In the genomic region with DNA sequence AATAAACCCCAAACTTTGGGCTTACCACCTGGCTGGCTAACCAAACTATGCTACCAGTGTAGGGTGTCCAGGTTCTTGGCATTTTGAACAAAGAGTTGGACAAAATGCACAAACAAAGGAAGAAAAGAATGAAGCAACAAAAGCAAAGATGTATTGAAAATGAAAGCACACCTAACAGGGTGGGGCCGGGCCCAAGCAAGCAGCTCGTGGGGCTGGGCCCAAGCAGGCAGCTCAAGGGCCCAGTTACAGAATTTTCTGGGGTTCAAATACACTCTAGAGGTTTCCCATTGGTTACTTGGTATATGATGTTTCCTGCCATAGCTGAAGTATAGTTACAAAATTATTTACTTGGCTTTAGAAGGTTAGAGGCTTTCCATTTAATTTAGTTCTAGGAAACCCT, we compare ENCODE assay signal across 24 cellular contexts. TPM values are rescaled to one million over a fixed set of nuclear protein-coding genes. Genes with fewer than 3 reads are reported as not detected.
DNase-seq lines count a peak whose midpoint lies in the region; ATAC-seq, FAIRE-seq and TF ChIP-seq lines count a peak whose summit lies in the region.
"Had no signal": no experiment of that assay in that cellular context is flagged by ENCODE, and none has a peak within 500 bp of the region (broad histone marks: within the 10 kb centered on the region; RNA-seq: fewer than 3 reads in every experiment).

No MANE protein-coding gene starts in this region.

- no peak overlapping the region for H4K5ac ChIP-seq in H1 (ENCODE audit: insufficient read length, low read depth, low read length)

- H3K79me1 ChIP-seq in H1 (ENCODE audit: low read depth, low read length), result no peaks in the 10 kb centered on the region

- DNase-seq in HepG2 (ENCODE audit: low spot score) (no peak), right lobe of liver (no peak), H1 (ENCODE audit: low read depth in 1 of 2, low spot score in 2 of 2) (no peak), NCI-H2029 treated with DMSO at 0.1 percent for 48 hours (lab: John Stamatoyannopoulos, UW) (no peak), NCI-H2029 (lab: John Stamatoyannopoulos, UW) (no peak)
- DNase-seq in stimulated activated effector memory CD8-positive, alpha-beta T cell treated with anti-CD3 and anti-CD28 coated beads, Interleukin-12 subunit alpha, Interleukin-12 subunit beta, amount 100 ng/mL, for 72 hours (ENCODE audit: low spot score in 2 of 2), result no peak
- no peak for DNase-seq in activated effector memory CD4-positive, alpha-beta T cell treated with anti-CD3 and anti-CD28 coated beads, Interleukin-2, amount 50 U/mL, for 16 hours
- DNase-seq: 8988T; ACHN; AML-193; BE2C; Calu3; CD4-positive, alpha-beta memory T cell; COR-L47; DND-41; GM23248; H9 had no signal

- intact Hi-C loops in HepG2 (cut with micrococcal nuclease; ENCODE audit: unreplicated experiment) (no loop called here), right lobe of liver (cut with DNase I) (no loop called here)

- 95% methylated on average over 2 of the region's 2 CpGs for WGBS in HepG2 (ENCODE audit: low lambda C conversion rate)
- 94% methylated on average over 2 of the region's 2 CpGs for WGBS in right lobe of liver (ENCODE audit: insufficient coverage, low coverage, low lambda C conversion rate, missing lambda C conversion rate)
- WGBS in H1 (ENCODE audit: extremely low coverage in 1 of 2, insufficient coverage in 1 of 2, insufficient read length in 1 of 2, insufficient replicate concordance in 2 of 2, low coverage in 1 of 2, low lambda C conversion rate in 2 of 2, missing lambda C conversion rate in 1 of 2), 2 experiments, result 100% methylated on average over 2 of the region's 2 CpGs; no CpG with 5 or more reads in 1 of the 2 experiments

- H3K4me3 ChIP-seq in HepG2 (replicated peaks in 1 of 3; ENCODE audit: insufficient read depth in 1 of 3, low read depth in 2 of 3, low read length in 3 of 3) (no peak overlapping the region), right lobe of liver (no peak overlapping the region), H1 (ENCODE audit: extremely low read depth in 1 of 4, insufficient read depth in 2 of 4, low read depth in 3 of 4, low read length in 4 of 4) (no peak overlapping the region)
- H3K4me3 ChIP-seq: A549; BLaER1 treated with 17β-estradiol and CSF1 and Interleukin-3, amounts not matched to agents 10 nM and 100 nM; GM23248 had no signal

- ATAC-seq in HepG2 (no peak), right lobe of liver (no peak)
- ATAC-seq in stimulated activated effector memory CD8-positive, alpha-beta T cell treated with anti-CD3 and anti-CD28 coated beads, Interleukin-12 subunit alpha, Interleukin-12 subunit beta, amount 100 ng/mL, for 72 hours, result no peak
- ATAC-seq: A549, HCT116 had no signal

- no peak overlapping the region for H2BK120ac ChIP-seq in H1 (replicated peaks; ENCODE audit: low read depth, low read length)

- no peak overlapping the region for H2BK5ac ChIP-seq in H1 (ENCODE audit: low read depth, low read length)

- CTCF ChIA-PET in HepG2 (lab: Yijun Ruan, JAX; ENCODE audit: low intra/inter-chr PET ratio, low total read pairs) (no interaction called here), H1 (lab: Charles Lee; ENCODE audit: partially characterized antibody) (interaction anchor here (0.9 to 1.7 kb wide), 3 partner anchors 19 to 549 kb away, joined by 3 to 8 read pairs (median 3); no protein-coding TSS in a partner anchor)

- H3K4me1 Mint-ChIP-seq in stimulated activated effector memory CD8-positive, alpha-beta T cell treated with anti-CD3 and anti-CD28 coated beads, Interleukin-12 subunit alpha, Interleukin-12 subunit beta, amount 100 ng/mL, for 72 hours, result peaks cover 8% of the 10 kb centered on the region
- H3K4me1 Mint-ChIP-seq: CD14-positive monocyte had no signal

- TF ChIP-seq EP300 in HepG2 (IDR thresholded peaks at IDR 0.05; ENCODE audit: low read depth in 2 of 2, low read length in 2 of 2), result no peak
- TF ChIP-seq EP300 in HepG2 (CRISPR knock-in tag; IDR thresholded peaks at IDR 0.05; ENCODE audit: borderline replicate concordance), result no peak
- TF ChIP-seq EP300 in H1 (IDR thresholded peaks at IDR 0.05; ENCODE audit: borderline replicate concordance in 1 of 2, low read depth in 2 of 2, low read length in 2 of 2), result no peak

- H4K8ac ChIP-seq in H1 (ENCODE audit: extremely low read depth, insufficient read depth, low read length), result no peak overlapping the region

- no peak overlapping the region for H2AFZ ChIP-seq in HepG2 (ENCODE audit: low read length)
- no peak overlapping the region for H2AFZ ChIP-seq in H1 (ENCODE audit: low read length)
- H2AFZ ChIP-seq: GM23248 had no signal

- no peaks in the 10 kb centered on the region for H3K36me3 Mint-ChIP-seq in stimulated activated effector memory CD8-positive, alpha-beta T cell treated with anti-CD3 and anti-CD28 coated beads, Interleukin-12 subunit alpha, Interleukin-12 subunit beta, amount 100 ng/mL, for 72 hours
- H3K36me3 Mint-ChIP-seq: CD14-positive monocyte had no signal

- POLR2A ChIA-PET in HepG2 (lab: Yijun Ruan, JAX) (interaction anchor here (1.5 kb wide), 1 partner anchor 15 kb away, joined by 5 read pairs; a partner anchor contains a TSS), H1 (lab: Charles Lee; ENCODE audit: partially characterized antibody) (no interaction called here)

- peak overlapping the region; percentile 82 for H3K27ac Mint-ChIP-seq in stimulated activated effector memory CD8-positive, alpha-beta T cell treated with anti-CD3 and anti-CD28 coated beads, Interleukin-12 subunit alpha, Interleukin-12 subunit beta, amount 100 ng/mL, for 72 hours
- H3K27ac Mint-ChIP-seq: H9 had no signal

- H3K4ac ChIP-seq in H1 (replicated peaks; ENCODE audit: insufficient read length, low read depth, low read length), result no peak overlapping the region

- no peak overlapping the region for H3K18ac ChIP-seq in H1 (ENCODE audit: extremely low read depth, low read length)

- BruUV-seq in HepG2 (replicated peaks; lab: Mats Ljungman, UMichigan), result no TSS peak

- H3K4me1 ChIP-seq in HepG2 (ENCODE audit: insufficient read depth, low read length) (peaks cover 80% of the 10 kb centered on the region), right lobe of liver (peaks cover 0 to 48% (median 13%) of the 10 kb centered on the region in 4 donors), H1 (replicated peaks in 1 of 4; ENCODE audit: control insufficient read depth in 3 of 4, insufficient read depth in 4 of 4, low read length in 3 of 4) (peaks cover 0 to 11% (median 1%) of the 10 kb centered on the region in 4 experiments; a peak in 3 of 7 replicates)
- H3K4me1 ChIP-seq: BE2C had no signal

- TF ChIP-seq POLR2A in HepG2 (IDR thresholded peaks at IDR 0.05; ENCODE audit: insufficient read depth in 1 of 2, low read depth in 2 of 2, low read length in 2 of 2) (no peak), right lobe of liver (IDR thresholded peaks at IDR 0.05) (no peak), H1 (IDR thresholded peaks at IDR 0.05; ENCODE audit: control extremely low read depth in 1 of 2, low read depth in 2 of 2, low read length in 2 of 2) (no peak)

- H3K4me2 ChIP-seq in HepG2 (ENCODE audit: low read depth, low read length) (no peak overlapping the region), H1 (ENCODE audit: insufficient read depth in 1 of 2, low read depth in 2 of 2, low read length in 2 of 2) (no peak overlapping the region)
- H3K4me2 ChIP-seq: A549 had no signal

- no peak overlapping the region for H2BK15ac ChIP-seq in H1 (ENCODE audit: low read length)

- no peak overlapping the region for H4K91ac ChIP-seq in H1 (replicated peaks; ENCODE audit: insufficient read length, low read length)

- H2BK20ac ChIP-seq in H1 (ENCODE audit: low read length), result no peak overlapping the region

- H3K14ac ChIP-seq in H1 (ENCODE audit: insufficient read length), result no peak overlapping the region

- H3K23ac ChIP-seq in H1 (ENCODE audit: insufficient read length), result no peak overlapping the region

- H2AK5ac ChIP-seq in H1 (ENCODE audit: low read depth, low read length), result no peak overlapping the region

- H3K36me3 ChIP-seq in HepG2 (replicated peaks in 1 of 2; ENCODE audit: control insufficient read depth in 1 of 2, insufficient read depth in 2 of 2, low read length in 2 of 2), result peaks cover 5% of the 10 kb centered on the region in 2 experiments; a peak in 3 of 5 replicates
- no peaks in the 10 kb centered on the region for H3K36me3 ChIP-seq in right lobe of liver
- H3K36me3 ChIP-seq in H1 (ENCODE audit: control insufficient read depth in 2 of 4, insufficient read depth in 4 of 4, low read length in 3 of 4), result no peaks in the 10 kb centered on the region
- H3K36me3 ChIP-seq: BE2C; BLaER1 treated with 17β-estradiol and CSF1 and Interleukin-3, amounts not matched to agents 10 nM and 100 nM had no signal

- H2BK12ac ChIP-seq in H1 (ENCODE audit: low read depth, low read length), result no peak overlapping the region

- FAIRE-seq in HepG2 (lab: Jason Lieb, UNC) (no peak), H1 (lab: Jason Lieb, UNC) (peak; percentile 70)
- FAIRE-seq: A549, G401.6, GM12892, GM19239 had no signal

- H3K4me3 Mint-ChIP-seq in stimulated activated effector memory CD8-positive, alpha-beta T cell treated with anti-CD3 and anti-CD28 coated beads, Interleukin-12 subunit alpha, Interleukin-12 subunit beta, amount 100 ng/mL, for 72 hours, result no peak overlapping the region
- H3K4me3 Mint-ChIP-seq: CD14-positive monocyte, H9 had no signal

- H3K27ac ChIP-seq in HepG2 (ENCODE audit: extremely low read length, insufficient read depth, low read length) (peak overlapping the region; percentile 17), right lobe of liver (no peak overlapping the region), H1 (ENCODE audit: low read depth, low read length) (no peak overlapping the region)
- H3K27ac ChIP-seq: A549; BLaER1 treated with 17β-estradiol and CSF1 and Interleukin-3, amounts not matched to agents 10 nM and 100 nM; GM23248 had no signal

- H3K9me3 ChIP-seq in HepG2 (ENCODE audit: low read length), result no peaks in the 10 kb centered on the region
- H3K9me3 ChIP-seq in right lobe of liver, result no peaks in the 10 kb centered on the region
- H3K9me3 ChIP-seq in H1 (ENCODE audit: insufficient read depth in 2 of 2, low read depth in 1 of 2, low read length in 1 of 2), result no peaks in the 10 kb centered on the region
- H3K9me3 ChIP-seq: A549; BE2C; BLaER1 treated with 17β-estradiol and CSF1 and Interleukin-3, amounts not matched to agents 10 nM and 100 nM had no signal

- TF ChIP-seq CTCF in HepG2 (CRISPR knock-in tag; IDR thresholded peaks at IDR 0.05) (no peak), right lobe of liver (IDR thresholded peaks at IDR 0.05) (no peak), H1 (IDR thresholded peaks at IDR 0.05; ENCODE audit: control extremely low read depth in 1 of 3, insufficient read depth in 1 of 3, low read depth in 1 of 3, low read length in 3 of 3) (no peak)

- in situ Hi-C loops in HepG2 (cut with HindIII; ENCODE audit: extremely low pct_ligation_motif_present, low pct_unique_long_range_greater_than_20kb), result no loop called here

- H3K9ac ChIP-seq in HepG2 (ENCODE audit: insufficient read depth, low read depth, low read length) (no peak overlapping the region), H1 (replicated peaks in 1 of 4; ENCODE audit: extremely low read depth in 1 of 4, low read depth in 3 of 4, low read length in 3 of 4) (no peak overlapping the region)
- H3K9ac ChIP-seq: BLaER1 treated with 17β-estradiol and CSF1 and Interleukin-3, amounts not matched to agents 10 nM and 100 nM; GM23248 had no signal

- no peaks in the 10 kb centered on the region for H4K20me1 ChIP-seq in HepG2 (ENCODE audit: insufficient read depth, low read length)
- H4K20me1 ChIP-seq in H1 (replicated peaks in 1 of 2; ENCODE audit: control insufficient read depth in 1 of 2, insufficient read depth in 2 of 2, low read length in 2 of 2), result peaks cover 0 to 2% of the 10 kb centered on the region in 2 experiments
- H4K20me1 ChIP-seq: BLaER1 treated with 17β-estradiol and CSF1 and Interleukin-3, amounts not matched to agents 10 nM and 100 nM had no signal

- no peak overlapping the region for H3K56ac ChIP-seq in H1 (replicated peaks; ENCODE audit: insufficient read length, low read depth, low read length)

- H3K23me2 ChIP-seq in H1 (ENCODE audit: low read depth, low read length), result no peaks in the 10 kb centered on the region

- H3K9me3 Mint-ChIP-seq in stimulated activated effector memory CD8-positive, alpha-beta T cell treated with anti-CD3 and anti-CD28 coated beads, Interleukin-12 subunit alpha, Interleukin-12 subunit beta, amount 100 ng/mL, for 72 hours, result no peaks in the 10 kb centered on the region
- H3K9me3 Mint-ChIP-seq: CD14-positive monocyte; CD4-positive, alpha-beta memory T cell had no signal

- TF ChIP-seq RAD21 in HepG2 (CRISPR knock-in tag; IDR thresholded peaks at IDR 0.05), result no peak
- TF ChIP-seq RAD21 in H1 (IDR thresholded peaks at IDR 0.05 in 1 of 2, conservative IDR thresholded peaks at IDR 0.05 in 1 of 2; ENCODE audit: low read depth in 2 of 2, low read length in 2 of 2), result no peak

- H3K27me3 ChIP-seq in HepG2 (ENCODE audit: control insufficient read depth in 1 of 2, insufficient read depth in 2 of 2, low read length in 2 of 2) (no peaks in the 10 kb centered on the region), right lobe of liver (no peaks in the 10 kb centered on the region), H1 (replicated peaks in 1 of 4; ENCODE audit: control insufficient read depth in 3 of 4, extremely low read depth in 1 of 4, insufficient read depth in 3 of 4, low read length in 3 of 4) (no peaks in the 10 kb centered on the region; a peak in 2 of 7 replicates)
- H3K27me3 ChIP-seq: BE2C; BLaER1 treated with 17β-estradiol and CSF1 and Interleukin-3, amounts not matched to agents 10 nM and 100 nM had no signal

- H3K79me2 ChIP-seq in HepG2 (ENCODE audit: insufficient read depth, low read length), result peaks cover 55% of the 10 kb centered on the region
- H3K79me2 ChIP-seq in H1 (ENCODE audit: control insufficient read depth in 1 of 2, insufficient read depth in 2 of 2, low read length in 2 of 2), result no peaks in the 10 kb centered on the region

RNA-seq across cellular contexts. Expression of a gene that starts 15.7 kb away (rescaled TPM):
- 80.0 and 186 TPM in 2 replicates for total RNA-seq in HepG2 (2016; rRNA removed; fragmentation: Illumina TruSeq; extraction: Trizol)
- 4.1 and 6.0 TPM in 2 replicates for total RNA-seq in HepG2 (2016; cell fraction: cytosol; rRNA removed; fragmentation: Illumina TruSeq; extraction: Trizol; ENCODE audit: low read depth)
- total RNA-seq in HepG2 (2016; cell fraction: insoluble cytoplasmic fraction; rRNA removed; fragmentation: Illumina TruSeq; extraction: Trizol), result 83.2 and 181 TPM in 2 replicates
- total RNA-seq in HepG2 (2016; cell fraction: membrane; rRNA removed; fragmentation: Illumina TruSeq; extraction: Trizol), result 18.7 and 22.3 TPM in 2 replicates
- total RNA-seq in HepG2 (2016; cell fraction: nucleus; rRNA removed; fragmentation: Illumina TruSeq; extraction: Trizol), result 56.2 and 60.6 TPM in 2 replicates
- polyA plus RNA-seq in HepG2 (2011; rRNA removed), result 76.6 and 87.6 TPM in 2 replicates
- polyA plus RNA-seq in HepG2 (2011; cell fraction: cytosol; rRNA removed), result 29.9 and 54.9 TPM in 2 replicates
- 44.5 and 55.6 TPM in 2 replicates for polyA plus RNA-seq in HepG2 (2011; cell fraction: nucleus; rRNA removed)
- polyA plus RNA-seq in HepG2 (2012), result 86.5 and 157 TPM in 2 replicates
- 2.0 and 3.4 TPM in 2 replicates for polyA plus RNA-seq in HepG2 (2016; cell fraction: cytosol; fragmentation: Illumina TruSeq; extraction: Trizol; ENCODE audit: low read depth)
- 165 TPM in 2 replicates for polyA plus RNA-seq in HepG2 (2016; cell fraction: insoluble cytoplasmic fraction; fragmentation: Illumina TruSeq; extraction: Trizol; ENCODE audit: low read depth)
- 8.4 and 9.5 TPM in 2 replicates for polyA plus RNA-seq in HepG2 (2016; cell fraction: membrane; fragmentation: Illumina TruSeq; extraction: Trizol; ENCODE audit: low read depth)
- 75.5 and 83.4 TPM in 2 replicates for polyA plus RNA-seq in HepG2 (2016; cell fraction: nucleus; fragmentation: Illumina TruSeq; extraction: Trizol; ENCODE audit: insufficient read depth, low read depth)
- polyA minus RNA-seq in HepG2 (2011; rRNA and poly(A)+ RNA removed; ENCODE audit: low replicate concordance), result 1.1 and 23.6 TPM in 2 replicates
- 44.7 and 65.6 TPM in 2 replicates for polyA minus RNA-seq in HepG2 (2011; cell fraction: cytosol; rRNA and poly(A)+ RNA removed)
- 83.4 and 110 TPM in 2 replicates for polyA minus RNA-seq in HepG2 (2011; cell fraction: nucleus; rRNA and poly(A)+ RNA removed)
- total RNA-seq in right lobe of liver, result 100 to 1,000 TPM in 4 of 6 experiments, 10 to 100 TPM in 2; 73.6 to 591 (median 273) TPM
- total RNA-seq in H1 (2021; fragmentation: NEBNext Ultra II Directional; extraction: Animal tissue kit (Norgen Biotek cat#: 25700)), result 11.2 and 12.4 TPM in 2 replicates
- 3.3 and 5.6 TPM in 2 replicates for polyA plus RNA-seq in H1 (2011; rRNA removed)
- 6.2 TPM for polyA plus RNA-seq in H1 (2011; cell fraction: cytosol; rRNA removed)
- polyA plus RNA-seq in H1 (2011; cell fraction: nucleus; rRNA removed), result 3.9 TPM
- 5.9 to 10.0 TPM (median 7.4 TPM) in 4 replicates for polyA plus RNA-seq in H1 (2012, experiment 1 of 2)
- polyA plus RNA-seq in H1 (2012, experiment 2 of 2), result 0.47 TPM
- 4.1 TPM for polyA plus RNA-seq in H1 (2013, experiment 1 of 2)
- polyA plus RNA-seq in H1 (2013, experiment 2 of 2), result 3.4 TPM
- polyA minus RNA-seq in H1 (2011; rRNA and poly(A)+ RNA removed), result 5.9 and 8.9 TPM in 2 replicates
- polyA minus RNA-seq in H1 (2011; cell fraction: cytosol; rRNA and poly(A)+ RNA removed), result 4.9 TPM
- 9.8 TPM for polyA minus RNA-seq in H1 (2011; cell fraction: nucleus; rRNA and poly(A)+ RNA removed)

RNA-seq across cellular contexts. Expression of a gene that starts 15.9 kb away (rescaled TPM):
- total RNA-seq in HepG2 (2016; rRNA removed; fragmentation: Illumina TruSeq; extraction: Trizol), result 3.7 and 4.1 TPM in 2 replicates
- total RNA-seq in HepG2 (2016; cell fraction: cytosol; rRNA removed; fragmentation: Illumina TruSeq; extraction: Trizol; ENCODE audit: low read depth), result 0.61 and 0.62 TPM in 2 replicates
- total RNA-seq in HepG2 (2016; cell fraction: insoluble cytoplasmic fraction; rRNA removed; fragmentation: Illumina TruSeq; extraction: Trizol), result 3.1 and 4.8 TPM in 2 replicates
- 2.5 and 3.3 TPM in 2 replicates for total RNA-seq in HepG2 (2016; cell fraction: membrane; rRNA removed; fragmentation: Illumina TruSeq; extraction: Trizol)
- total RNA-seq in HepG2 (2016; cell fraction: nucleus; rRNA removed; fragmentation: Illumina TruSeq; extraction: Trizol), result 8.2 and 9.7 TPM in 2 replicates
- polyA plus RNA-seq in HepG2 (2011; rRNA removed), result 11.3 and 12.0 TPM in 2 replicates
- 4.6 and 5.5 TPM in 2 replicates for polyA plus RNA-seq in HepG2 (2011; cell fraction: cytosol; rRNA removed)
- 12.2 and 13.5 TPM in 2 replicates for polyA plus RNA-seq in HepG2 (2011; cell fraction: nucleus; rRNA removed)
- 9.4 and 13.5 TPM in 2 replicates for polyA plus RNA-seq in HepG2 (2012)
- 1.1 and 1.2 TPM in 2 replicates for polyA plus RNA-seq in HepG2 (2016; cell fraction: cytosol; fragmentation: Illumina TruSeq; extraction: Trizol; ENCODE audit: low read depth)
- polyA plus RNA-seq in HepG2 (2016; cell fraction: insoluble cytoplasmic fraction; fragmentation: Illumina TruSeq; extraction: Trizol; ENCODE audit: low read depth), result 13.5 and 14.5 TPM in 2 replicates
- 3.2 and 5.6 TPM in 2 replicates for polyA plus RNA-seq in HepG2 (2016; cell fraction: membrane; fragmentation: Illumina TruSeq; extraction: Trizol; ENCODE audit: low read depth)
- polyA plus RNA-seq in HepG2 (2016; cell fraction: nucleus; fragmentation: Illumina TruSeq; extraction: Trizol; ENCODE audit: insufficient read depth, low read depth), result 18.6 and 19.5 TPM in 2 replicates
- polyA minus RNA-seq in HepG2 (2011; rRNA and poly(A)+ RNA removed; ENCODE audit: low replicate concordance), result 6.1 and 9.1 TPM in 2 replicates
- 4.9 and 5.3 TPM in 2 replicates for polyA minus RNA-seq in HepG2 (2011; cell fraction: cytosol; rRNA and poly(A)+ RNA removed)
- polyA minus RNA-seq in HepG2 (2011; cell fraction: nucleus; rRNA and poly(A)+ RNA removed), result 21.5 and 26.7 TPM in 2 replicates
- 10 to 100 TPM in 2 of 6 experiments, 1 to 10 TPM in 4; 4.1 to 15.8 (median 8.3) TPM for total RNA-seq in right lobe of liver
- total RNA-seq in H1 (2021; fragmentation: NEBNext Ultra II Directional; extraction: Animal tissue kit (Norgen Biotek cat#: 25700)), result 15.3 and 15.7 TPM in 2 replicates
- polyA plus RNA-seq in H1 (2011; rRNA removed), result 3.8 and 5.2 TPM in 2 replicates
- 5.5 TPM for polyA plus RNA-seq in H1 (2011; cell fraction: cytosol; rRNA removed)
- 4.6 TPM for polyA plus RNA-seq in H1 (2011; cell fraction: nucleus; rRNA removed)
- polyA plus RNA-seq in H1 (2012, experiment 1 of 2), result 3.6 to 13.0 TPM (median 5.9 TPM) in 4 replicates
- polyA plus RNA-seq in H1 (2012, experiment 2 of 2), result 0.56 TPM
- 7.8 TPM for polyA plus RNA-seq in H1 (2013, experiment 1 of 2)
- 6.8 TPM for polyA plus RNA-seq in H1 (2013, experiment 2 of 2)
- 8.7 and 9.6 TPM in 2 replicates for polyA minus RNA-seq in H1 (2011; rRNA and poly(A)+ RNA removed)
- polyA minus RNA-seq in H1 (2011; cell fraction: cytosol; rRNA and poly(A)+ RNA removed), result 4.6 TPM
- 8.3 TPM for polyA minus RNA-seq in H1 (2011; cell fraction: nucleus; rRNA and poly(A)+ RNA removed)

RNA-seq across cellular contexts. Expression of a gene that starts 44.3 kb away (rescaled TPM):
- 9.3 and 9.8 TPM in 2 replicates for total RNA-seq in HepG2 (2016; rRNA removed; fragmentation: Illumina TruSeq; extraction: Trizol)
- 6.0 TPM in 2 replicates for total RNA-seq in HepG2 (2016; cell fraction: cytosol; rRNA removed; fragmentation: Illumina TruSeq; extraction: Trizol; ENCODE audit: low read depth)
- total RNA-seq in HepG2 (2016; cell fraction: insoluble cytoplasmic fraction; rRNA removed; fragmentation: Illumina TruSeq; extraction: Trizol), result 9.1 and 10.9 TPM in 2 replicates
- total RNA-seq in HepG2 (2016; cell fraction: membrane; rRNA removed; fragmentation: Illumina TruSeq; extraction: Trizol), result 7.5 and 8.6 TPM in 2 replicates
- total RNA-seq in HepG2 (2016; cell fraction: nucleus; rRNA removed; fragmentation: Illumina TruSeq; extraction: Trizol), result 8.3 and 10.9 TPM in 2 replicates
- polyA plus RNA-seq in HepG2 (2011; rRNA removed), result 7.5 and 8.2 TPM in 2 replicates
- 5.3 and 6.7 TPM in 2 replicates for polyA plus RNA-seq in HepG2 (2011; cell fraction: cytosol; rRNA removed)
- 5.6 and 6.5 TPM in 2 replicates for polyA plus RNA-seq in HepG2 (2011; cell fraction: nucleus; rRNA removed)
- polyA plus RNA-seq in HepG2 (2012), result 5.6 and 7.4 TPM in 2 replicates
- polyA plus RNA-seq in HepG2 (2016; cell fraction: cytosol; fragmentation: Illumina TruSeq; extraction: Trizol; ENCODE audit: low read depth), result 5.2 and 6.9 TPM in 2 replicates
- 12.0 and 12.9 TPM in 2 replicates for polyA plus RNA-seq in HepG2 (2016; cell fraction: insoluble cytoplasmic fraction; fragmentation: Illumina TruSeq; extraction: Trizol; ENCODE audit: low read depth)
- 6.0 and 7.2 TPM in 2 replicates for polyA plus RNA-seq in HepG2 (2016; cell fraction: membrane; fragmentation: Illumina TruSeq; extraction: Trizol; ENCODE audit: low read depth)
- 14.7 and 16.0 TPM in 2 replicates for polyA plus RNA-seq in HepG2 (2016; cell fraction: nucleus; fragmentation: Illumina TruSeq; extraction: Trizol; ENCODE audit: insufficient read depth, low read depth)
- polyA minus RNA-seq in HepG2 (2011; rRNA and poly(A)+ RNA removed; ENCODE audit: low replicate concordance), result 2.8 and 4.0 TPM in 2 replicates
- 2.2 and 3.2 TPM in 2 replicates for polyA minus RNA-seq in HepG2 (2011; cell fraction: cytosol; rRNA and poly(A)+ RNA removed)
- polyA minus RNA-seq in HepG2 (2011; cell fraction: nucleus; rRNA and poly(A)+ RNA removed), result 11.8 and 12.4 TPM in 2 replicates
- 1 to 10 TPM; 3.0 to 6.9 (median 4.0) TPM for total RNA-seq in right lobe of liver
- 4.3 and 6.6 TPM in 2 replicates for total RNA-seq in H1 (2021; fragmentation: NEBNext Ultra II Directional; extraction: Animal tissue kit (Norgen Biotek cat#: 25700))
- 3.8 and 4.4 TPM in 2 replicates for polyA plus RNA-seq in H1 (2011; rRNA removed)
- 4.7 TPM for polyA plus RNA-seq in H1 (2011; cell fraction: cytosol; rRNA removed)
- polyA plus RNA-seq in H1 (2011; cell fraction: nucleus; rRNA removed), result 3.4 TPM
- polyA plus RNA-seq in H1 (2012, experiment 1 of 2), result 3.0 to 4.2 TPM (median 3.7 TPM) in 4 replicates
- polyA plus RNA-seq in H1 (2012, experiment 2 of 2), result 4.9 TPM
- polyA plus RNA-seq in H1 (2013, experiment 1 of 2), result 4.4 TPM
- 4.9 TPM for polyA plus RNA-seq in H1 (2013, experiment 2 of 2)
- 3.4 and 3.5 TPM in 2 replicates for polyA minus RNA-seq in H1 (2011; rRNA and poly(A)+ RNA removed)
- 3.9 TPM for polyA minus RNA-seq in H1 (2011; cell fraction: cytosol; rRNA and poly(A)+ RNA removed)
- polyA minus RNA-seq in H1 (2011; cell fraction: nucleus; rRNA and poly(A)+ RNA removed), result 7.0 TPM
